ENCODE assay signal across 26 cellular contexts in genomic region chr12:114967187-114967586, GRCh38.
"Had no signal": no experiment of that assay in that cellular context is flagged by ENCODE, and none has a peak within 500 bp of the region (broad histone marks: within the 10 kb centered on the region; RNA-seq: fewer than 3 reads in every experiment).

No MANE protein-coding gene starts in this region.

- H3K27me3 Mint-ChIP-seq: natural killer cell treated with Interleukin-12 subunit alpha and Interleukin-12 subunit beta and Interleukin-15 and Interleukin-18, amount 100 ng/mL, for 72 hours; stimulated activated naive B cell treated with anti-CD40 and anti-IgM and Interleukin-4, amounts not matched to agents 10 μg/mL and 1 μg/mL and 100 μg/mL, for 72 hours had no signal

- H3K9me3 ChIP-seq: mucosa of descending colon, ovary, prostate gland, sigmoid colon, testis, thyroid gland, transverse colon, upper lobe of right lung had no signal

- H3K27ac Mint-ChIP-seq: mesothelial cell of epicardium; naive thymus-derived CD4-positive, alpha-beta T cell; natural killer cell treated with Interleukin-12 subunit alpha and Interleukin-12 subunit beta and Interleukin-15 and Interleukin-18, amount 100 ng/mL, for 72 hours; stimulated activated naive B cell treated with anti-CD40 and anti-IgM and Interleukin-4, amounts not matched to agents 10 μg/mL and 1 μg/mL and 100 μg/mL, for 72 hours had no signal

- H3K4me3 ChIP-seq: left ventricle myocardium inferior, lung, mucosa of descending colon, ovary, prostate gland, sigmoid colon, stomach, testis, thyroid gland, transverse colon, upper lobe of right lung had no signal

- H3K4me1 ChIP-seq: left ventricle myocardium inferior, prostate gland, sigmoid colon, stomach, testis, thyroid gland, transverse colon, upper lobe of right lung had no signal

- H3K4me1 Mint-ChIP-seq: naive thymus-derived CD4-positive, alpha-beta T cell; stimulated activated naive B cell treated with anti-CD40 and anti-IgM and Interleukin-4, amounts not matched to agents 10 μg/mL and 1 μg/mL and 100 μg/mL, for 72 hours had no signal

- ATAC-seq: mucosa of descending colon; naive thymus-derived CD4-positive, alpha-beta T cell; natural killer cell treated with Interleukin-12 subunit alpha and Interleukin-12 subunit beta and Interleukin-15 and Interleukin-18, amount 100 ng/mL, for 72 hours; right cardiac atrium; stimulated activated naive B cell treated with anti-CD40 and anti-IgM and Interleukin-4, amounts not matched to agents 10 μg/mL and 1 μg/mL and 100 μg/mL, for 72 hours; stimulated activated naive CD8-positive, alpha-beta T cell treated with anti-CD3 and anti-CD28 coated beads, Interleukin-15, Interleukin-2, amounts not matched to agents 100 U/mL and 50 U/mL, for 24 hours; upper lobe of right lung had no signal

- H3K36me3 ChIP-seq: left ventricle myocardium inferior, ovary, prostate gland, sigmoid colon, stomach, thyroid gland, transverse colon, upper lobe of right lung had no signal

- DNase-seq: hypothalamus; islet precursor cell; left ventricle myocardium inferior; mesendoderm; mucosa of descending colon; naive thymus-derived CD4-positive, alpha-beta T cell; ovary; posterior cingulate gyrus; retina; right cardiac atrium; sigmoid colon; stimulated activated CD4-positive, alpha-beta T cell treated with anti-CD3 and anti-CD28 coated beads, Interleukin-12 subunit alpha, Interleukin-12 subunit beta, amount 100 ng/mL, for 4 hours; stimulated activated CD4-positive, alpha-beta T cell treated with anti-CD3 and anti-CD28 coated beads, Interleukin-15, amount 100 ng/mL, for 24 hours; stimulated activated CD4-positive, alpha-beta T cell treated with anti-CD3 and anti-CD28 coated beads, Interleukin-2, amount 100 ng/mL, for 24 hours; stimulated activated CD4-positive, alpha-beta T cell treated with anti-CD3 and anti-CD28 coated beads, Interleukin-4, amount 100 ng/mL, for 1 hour; stimulated activated naive B cell treated with anti-CD40 and anti-IgM and Interleukin-4, amounts not matched to agents 10 μg/mL and 1 μg/mL and 100 μg/mL, for 72 hours; stimulated activated naive CD8-positive, alpha-beta T cell treated with anti-CD3 and anti-CD28 coated beads, Interleukin-15, Interleukin-2, amounts not matched to agents 100 U/mL and 50 U/mL, for 24 hours; stomach; testis; thyroid gland; transverse colon; upper lobe of right lung had no signal

- H3K27me3 ChIP-seq: ovary, sigmoid colon, stomach, testis, thyroid gland, transverse colon, upper lobe of right lung had no signal

- H3K27ac ChIP-seq: left ventricle myocardium inferior, ovary, prostate gland, sigmoid colon, stomach, testis, thyroid gland, transverse colon, upper lobe of right lung had no signal

- H3K36me3 Mint-ChIP-seq: naive thymus-derived CD4-positive, alpha-beta T cell; natural killer cell treated with Interleukin-12 subunit alpha and Interleukin-12 subunit beta and Interleukin-15 and Interleukin-18, amount 100 ng/mL, for 72 hours; stimulated activated naive B cell treated with anti-CD40 and anti-IgM and Interleukin-4, amounts not matched to agents 10 μg/mL and 1 μg/mL and 100 μg/mL, for 72 hours had no signal

- H3K4me3 Mint-ChIP-seq: mesothelial cell of epicardium; naive thymus-derived CD4-positive, alpha-beta T cell; natural killer cell treated with Interleukin-12 subunit alpha and Interleukin-12 subunit beta and Interleukin-15 and Interleukin-18, amount 100 ng/mL, for 72 hours; stimulated activated naive B cell treated with anti-CD40 and anti-IgM and Interleukin-4, amounts not matched to agents 10 μg/mL and 1 μg/mL and 100 μg/mL, for 72 hours had no signal
